In the genomic region with DNA sequence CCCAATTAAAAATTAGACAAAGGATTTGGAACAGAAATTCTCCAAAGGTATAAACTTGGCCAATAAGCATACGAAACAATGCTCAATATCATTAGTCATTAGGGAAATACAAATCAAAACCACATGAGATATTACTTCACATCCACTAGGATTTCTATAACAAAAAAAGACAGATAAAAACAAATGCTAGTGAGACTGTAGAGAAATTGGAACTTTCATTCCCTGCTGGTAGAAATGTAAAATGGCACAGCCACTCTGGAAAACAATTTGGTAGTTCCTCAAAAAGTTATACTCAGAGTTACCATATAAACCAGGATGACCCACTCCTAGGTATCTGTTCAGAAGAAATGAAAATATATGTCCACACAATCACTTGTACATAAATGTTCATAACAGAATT, we compare ENCODE assay signal across 22 cellular contexts.
DNase-seq lines count a peak whose midpoint lies in the region; ATAC-seq and TF ChIP-seq lines count a peak whose summit lies in the region.
"Had no signal": no experiment of that assay in that cellular context is flagged by ENCODE, and none has a peak within 500 bp of the region (broad histone marks: within the 10 kb centered on the region; RNA-seq: fewer than 3 reads in every experiment).

No MANE protein-coding gene starts in this region.

- ATAC-seq in HG02981 (IDR thresholded peaks at IDR 0.05; ENCODE audit: unreplicated experiment) = no peak
- ATAC-seq: GM12878; HCT116; heart left ventricle; left lobe of liver; stimulated activated naive B cell treated with anti-CD40 and anti-IgM and Interleukin-4, amounts not matched to agents 10 μg/mL and 1 μg/mL and 100 μg/mL, for 72 hours had no signal

- H2AFZ ChIP-seq in GM23248 = no peak overlapping the region
- H2AFZ ChIP-seq: parathyroid adenoma had no signal

- H3K9me3 ChIP-seq in GM23248 (ENCODE audit: low read depth) = no peaks in the 10 kb centered on the region
- H3K9me3 ChIP-seq in transverse colon = no peaks in the 10 kb centered on the region

- H4K20me1 ChIP-seq in GM23248 (ENCODE audit: insufficient read depth) = no peaks in the 10 kb centered on the region

- H3K4me2 ChIP-seq in GM23248 (ENCODE audit: unreplicated experiment) = no peak overlapping the region

- in situ Hi-C loops in GM23248 (cut with MboI) (no loop called here), transverse colon (cut with MboI; ENCODE audit: low pct_ligation_motif_present in 1 of 4, low pct_unique_long_range_greater_than_20kb in 1 of 4, low sequenced_read_pairs in 3 of 4) (no loop called here)

- TF ChIP-seq CTCF in cardiac fibroblast (IDR thresholded peaks at IDR 0.05; ENCODE audit: low read depth, low read length) (peak; percentile 53), fibroblast of the aortic adventitia (IDR thresholded peaks at IDR 0.05; ENCODE audit: insufficient read depth, low read length) (peak; percentile 58), transverse colon (IDR thresholded peaks at IDR 0.05) (peak in 4 of 5 experiments; percentile 12 to 23 (median 22))

- H3K27me3 ChIP-seq in GM23248 (replicated peaks; ENCODE audit: insufficient read depth) (no peaks in the 10 kb centered on the region), transverse colon (no peaks in the 10 kb centered on the region)
- H3K27me3 ChIP-seq: heart left ventricle had no signal

- no peak for TF ChIP-seq EP300 in transverse colon (IDR thresholded peaks at IDR 0.05; ENCODE audit: low read depth)

- no peak for TF ChIP-seq POLR2A in transverse colon (IDR thresholded peaks at IDR 0.05)

- no peak overlapping the region for H3K4me3 ChIP-seq in GM23248
- no peak overlapping the region for H3K4me3 ChIP-seq in cardiac fibroblast (replicated peaks in 1 of 2; ENCODE audit: low read depth in 2 of 2, low read length in 2 of 2)
- H3K4me3 ChIP-seq in fibroblast of the aortic adventitia (ENCODE audit: low read depth, low read length) = no peak overlapping the region
- H3K4me3 ChIP-seq in transverse colon = no peak overlapping the region
- H3K4me3 ChIP-seq: GM12878, heart left ventricle had no signal

- 17 to 38% methylated on average over 1 of the region's 1 CpG for WGBS in GM23248 (ENCODE audit: low coverage in 1 of 2, low lambda C conversion rate in 2 of 2, missing lambda C conversion rate in 2 of 2), 2 experiments
- WGBS in transverse colon (ENCODE audit: low coverage in 1 of 2), 2 donors = 71 to 85% methylated on average over 1 of the region's 1 CpG

- H3F3A ChIP-seq in GM23248 (ENCODE audit: insufficient read depth) = peaks cover 42% of the 10 kb centered on the region

- peaks cover 22% of the 10 kb centered on the region for H3K4me1 ChIP-seq in GM23248 (ENCODE audit: insufficient read depth)
- H3K4me1 ChIP-seq in transverse colon = peaks cover 21 to 43% (median 31%) of the 10 kb centered on the region in 4 donors
- H3K4me1 ChIP-seq: parathyroid adenoma had no signal

- H3K36me3 ChIP-seq in GM23248 (ENCODE audit: low read depth) (no peaks in the 10 kb centered on the region), transverse colon (no peaks in the 10 kb centered on the region)

- intact Hi-C loops in transverse colon (cut with DNase I; ENCODE audit: low total_unique reads) = no loop called here

- H3K27ac ChIP-seq in GM23248 (no peak overlapping the region), transverse colon (peak overlapping the region in 1 of 4 donors; percentile 10)
- H3K27ac ChIP-seq: epithelial cell of prostate, parathyroid adenoma had no signal

- no peaks in the 10 kb centered on the region for H3K9me2 ChIP-seq in GM23248 (ENCODE audit: insufficient read depth)

- H3K9ac ChIP-seq in GM23248 = no peak overlapping the region
- H3K9ac ChIP-seq: parathyroid adenoma had no signal

- DNase-seq in GM23248 (peak; percentile 55), cardiac fibroblast (ENCODE audit: low read depth in 2 of 2) (peak; percentile 56 to 63), fibroblast of the aortic adventitia (ENCODE audit: low read depth) (peak; percentile 76), transverse colon (no peak), inferior parietal cortex (ENCODE audit: extremely low spot score) (no peak)
- no peak for DNase-seq in activated CD8-positive, alpha-beta memory T cell treated with anti-CD3 and anti-CD28 coated beads, Interleukin-2, amount 50 U/mL, for 4 hours
- DNase-seq: activated gamma-delta T cell; caudate nucleus; heart left ventricle; KBM-7; midbrain; MM.1S; NCI-H1436 treated with DMSO at 0.1 percent for 48 hours; NCI-H524; stimulated activated CD4-positive, alpha-beta T cell treated with anti-CD3 and anti-CD28 coated beads, Interleukin-2, amount 100 ng/mL, for 24 hours; stimulated activated naive B cell treated with anti-CD40 and anti-IgM and Interleukin-4, amounts not matched to agents 10 μg/mL and 1 μg/mL and 100 μg/mL, for 72 hours had no signal

- peaks cover 62% of the 10 kb centered on the region for H3K79me2 ChIP-seq in GM23248 (ENCODE audit: insufficient read depth)

Comparison
In these comparisons a context has a peak if more than half of its experiments do, and no peak if none do; other contexts are left out.
1. DNase-seq: peak in GM23248 (single experiment), cardiac fibroblast (2 of 2) and fibroblast of the aortic adventitia (single experiment); none in transverse colon (single experiment), inferior parietal cortex (single experiment) and activated CD8-positive, alpha-beta memory T cell treated with anti-CD3 and anti-CD28 coated beads, Interleukin-2, amount 50 U/mL, for 4 hours (single experiment).
2. Peak in every context shown above with its lines, with median percentiles within 50 percentile points of each other: CTCF ChIP-seq.